In the genomic region with DNA sequence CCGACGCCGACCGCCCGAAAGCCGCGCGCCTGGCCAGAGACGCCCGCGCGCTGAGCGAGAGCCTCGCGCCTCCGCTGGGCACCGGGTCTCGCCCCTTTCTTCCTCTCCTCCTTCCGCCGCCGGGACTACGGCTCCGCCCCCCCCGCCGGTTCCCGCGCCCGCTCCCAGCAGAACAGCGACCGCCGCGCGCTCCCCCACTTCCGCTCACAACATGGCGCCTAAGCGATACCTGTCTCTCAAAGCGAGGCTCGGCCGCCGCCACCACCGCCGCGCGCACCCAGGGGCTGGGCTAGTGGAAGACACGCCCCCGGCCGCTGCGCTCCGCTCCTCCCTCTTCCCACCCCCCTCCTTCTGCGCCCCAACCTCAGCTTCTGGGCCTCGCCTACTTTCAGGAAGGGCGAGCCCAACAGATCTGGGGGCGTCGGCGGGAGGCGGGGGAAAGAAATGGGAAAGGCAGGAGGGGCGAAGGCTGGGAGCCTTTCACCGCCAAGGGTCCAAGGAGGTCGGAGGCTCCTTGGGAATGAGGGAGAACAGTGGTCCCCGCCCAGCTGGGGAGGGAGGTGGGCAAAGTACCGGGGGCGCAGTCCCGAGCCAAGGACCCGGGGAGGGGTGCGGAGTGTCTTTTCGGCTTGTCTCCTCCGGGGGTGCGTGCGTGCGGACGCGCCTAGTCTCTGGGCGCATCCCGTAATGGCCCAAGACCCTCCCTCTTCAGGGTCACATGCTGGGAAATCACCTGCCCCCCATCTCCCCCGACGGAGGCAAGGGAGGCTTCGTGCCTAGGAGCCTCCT, we compare ENCODE assay signal across 1 cellular context.
TF ChIP-seq lines count a peak whose summit lies in the region.

A gene (minus strand): TSS at position 100 of the 789 bp plus-strand sequence. CDS start 277 bp downstream, outside the sequence.

TF ChIP-seq in K562, 482 proteins besides CTCF, POLR2A, EP300 and RAD21 (continued from another document and continues in another):
- TF ChIP-seq, protein P1, sequence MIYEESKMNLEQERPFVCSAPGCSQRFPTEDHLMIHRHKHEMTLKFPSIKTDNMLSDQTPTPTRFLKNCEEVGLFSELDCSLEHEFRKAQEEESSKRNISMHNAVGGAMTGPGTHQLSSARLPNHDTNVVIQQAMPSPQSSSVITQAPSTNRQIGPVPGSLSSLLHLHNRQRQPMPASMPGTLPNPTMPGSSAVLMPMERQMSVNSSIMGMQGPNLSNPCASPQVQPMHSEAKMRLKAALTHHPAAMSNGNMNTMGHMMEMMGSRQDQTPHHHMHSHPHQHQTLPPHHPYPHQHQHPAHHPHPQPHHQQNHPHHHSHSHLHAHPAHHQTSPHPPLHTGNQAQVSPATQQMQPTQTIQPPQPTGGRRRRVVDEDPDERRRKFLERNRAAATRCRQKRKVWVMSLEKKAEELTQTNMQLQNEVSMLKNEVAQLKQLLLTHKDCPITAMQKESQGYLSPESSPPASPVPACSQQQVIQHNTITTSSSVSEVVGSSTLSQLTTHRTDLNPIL (CRISPR knock-in tag; IDR thresholded peaks at IDR 0.05), result no peak
- TF ChIP-seq CHD4 (IDR thresholded peaks at IDR 0.05; ENCODE audit: insufficient read depth, insufficient replicate concordance, low read depth, low read length, poor library complexity, severe bottlenecking) (no peak), CBFB (CRISPR knock-in tag; IDR thresholded peaks at IDR 0.05) (no peak), PCBP1 (IDR thresholded peaks at IDR 0.05; ENCODE audit: low read depth, low read length, poor library complexity, severe bottlenecking) (peak; percentile 82), ZNF23 (CRISPR knock-in tag; IDR thresholded peaks at IDR 0.05) (no peak), CC2D1A (IDR thresholded peaks at IDR 0.05) (no peak), BDP1 (IDR thresholded peaks at IDR 0.05; ENCODE audit: insufficient read depth, insufficient read length) (no peak), TBL1XR1 (IDR thresholded peaks at IDR 0.05; ENCODE audit: low read length in 2 of 2) (no peak), ESRRA (IDR thresholded peaks at IDR 0.05; ENCODE audit: borderline replicate concordance, low read depth) (no peak; the same call in 1 of the 2 replicates), ZNF316 (IDR thresholded peaks at IDR 0.05) (no peak), ZNF644 (tag; IDR thresholded peaks at IDR 0.05; ENCODE audit: low read depth) (no peak), ZNF146 (CRISPR knock-in tag; IDR thresholded peaks at IDR 0.05; ENCODE audit: unreplicated experiment) (no peak), HCFC1 (IDR thresholded peaks at IDR 0.05; ENCODE audit: low read depth, low read length) (peak; percentile 76), CHD1 (IDR thresholded peaks at IDR 0.05; ENCODE audit: low read length) (no peak), ATF1 (CRISPR knock-in tag; IDR thresholded peaks at IDR 0.05) (no peak), ATF1 (tag; IDR thresholded peaks at IDR 0.05) (0 out of 2 replicates have a peak, but pooled peaks have one; percentile 21), HDGF (IDR thresholded peaks at IDR 0.05) (no peak), POLR2G (IDR thresholded peaks at IDR 0.05; ENCODE audit: low read depth, low read length) (peak; percentile 89), RBM22 (IDR thresholded peaks at IDR 0.05; ENCODE audit: low read depth, low read length, poor library complexity, severe bottlenecking) (no peak), E2F3 (CRISPR knock-in tag; IDR thresholded peaks at IDR 0.05) (peak; percentile 73; the same call in 1 of the 2 replicates), TAF9B (IDR thresholded peaks at IDR 0.05; ENCODE audit: partially characterized antibody) (no peak), ZFX (CRISPR knock-in tag; IDR thresholded peaks at IDR 0.05) (peak; percentile 62), CREBBP (IDR thresholded peaks at IDR 0.05; ENCODE audit: low read depth, low read length) (no peak), GABPA (tag; conservative IDR thresholded peaks at IDR 0.05; ENCODE audit: low read depth) (peak; percentile 87), HIVEP1 (CRISPR knock-in tag; IDR thresholded peaks at IDR 0.05) (no peak), ARHGAP35 (IDR thresholded peaks at IDR 0.05; ENCODE audit: partially characterized antibody) (no peak), DACH1 (IDR thresholded peaks at IDR 0.05; ENCODE audit: partially characterized antibody) (no peak), SP1 (CRISPR knock-in tag; IDR thresholded peaks at IDR 0.05) (peak; percentile 56; the same call in 1 of the 2 replicates), PTBP1 (IDR thresholded peaks at IDR 0.05; ENCODE audit: low read depth, low read length) (no peak), PHF21A (IDR thresholded peaks at IDR 0.05; ENCODE audit: borderline replicate concordance, low read depth) (no peak), ETV6 (IDR thresholded peaks at IDR 0.05; ENCODE audit: borderline replicate concordance in 1 of 2, low read depth in 2 of 2, low read length in 1 of 2) (no peak), ETV6 (CRISPR knock-in tag; IDR thresholded peaks at IDR 0.05; ENCODE audit: borderline replicate concordance) (no peak), NFATC3 (IDR thresholded peaks at IDR 0.05) (no peak), NELFE (IDR thresholded peaks at IDR 0.05; ENCODE audit: insufficient read depth, insufficient read length) (no peak), ELF4 (CRISPR knock-in tag; IDR thresholded peaks at IDR 0.05) (no peak), MYBL2 (IDR thresholded peaks at IDR 0.05; ENCODE audit: low read depth) (no peak), MYBL2 (CRISPR knock-in tag; IDR thresholded peaks at IDR 0.05; ENCODE audit: borderline replicate concordance) (no peak), ZNF699 (CRISPR knock-in tag; IDR thresholded peaks at IDR 0.05; ENCODE audit: insufficient replicate concordance) (no peak), NUFIP1 (IDR thresholded peaks at IDR 0.05; ENCODE audit: partially characterized antibody) (no peak), GTF2F1 (IDR thresholded peaks at IDR 0.05; ENCODE audit: low read depth, low read length) (no peak), MAFG (tag; conservative IDR thresholded peaks at IDR 0.05) (no peak), ADNP (tag; IDR thresholded peaks at IDR 0.05) (no peak), MCM7 (IDR thresholded peaks at IDR 0.05) (no peak), ASH1L (IDR thresholded peaks at IDR 0.05; ENCODE audit: borderline replicate concordance, low read depth, partially characterized antibody) (no peak), BRCA1 (IDR thresholded peaks at IDR 0.05) (no peak), BRCA1 (CRISPR knock-in tag; IDR thresholded peaks at IDR 0.05) (no peak), ELF1 (tag; IDR thresholded peaks at IDR 0.05) (peak; percentile 73)
- TF ChIP-seq, protein P2, sequence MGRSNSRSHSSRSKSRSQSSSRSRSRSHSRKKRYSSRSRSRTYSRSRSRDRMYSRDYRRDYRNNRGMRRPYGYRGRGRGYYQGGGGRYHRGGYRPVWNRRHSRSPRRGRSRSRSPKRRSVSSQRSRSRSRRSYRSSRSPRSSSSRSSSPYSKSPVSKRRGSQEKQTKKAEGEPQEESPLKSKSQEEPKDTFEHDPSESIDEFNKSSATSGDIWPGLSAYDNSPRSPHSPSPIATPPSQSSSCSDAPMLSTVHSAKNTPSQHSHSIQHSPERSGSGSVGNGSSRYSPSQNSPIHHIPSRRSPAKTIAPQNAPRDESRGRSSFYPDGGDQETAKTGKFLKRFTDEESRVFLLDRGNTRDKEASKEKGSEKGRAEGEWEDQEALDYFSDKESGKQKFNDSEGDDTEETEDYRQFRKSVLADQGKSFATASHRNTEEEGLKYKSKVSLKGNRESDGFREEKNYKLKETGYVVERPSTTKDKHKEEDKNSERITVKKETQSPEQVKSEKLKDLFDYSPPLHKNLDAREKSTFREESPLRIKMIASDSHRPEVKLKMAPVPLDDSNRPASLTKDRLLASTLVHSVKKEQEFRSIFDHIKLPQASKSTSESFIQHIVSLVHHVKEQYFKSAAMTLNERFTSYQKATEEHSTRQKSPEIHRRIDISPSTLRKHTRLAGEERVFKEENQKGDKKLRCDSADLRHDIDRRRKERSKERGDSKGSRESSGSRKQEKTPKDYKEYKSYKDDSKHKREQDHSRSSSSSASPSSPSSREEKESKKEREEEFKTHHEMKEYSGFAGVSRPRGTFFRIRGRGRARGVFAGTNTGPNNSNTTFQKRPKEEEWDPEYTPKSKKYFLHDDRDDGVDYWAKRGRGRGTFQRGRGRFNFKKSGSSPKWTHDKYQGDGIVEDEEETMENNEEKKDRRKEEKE (IDR thresholded peaks at IDR 0.05; ENCODE audit: borderline replicate concordance in 1 of 2, control insufficient read depth in 1 of 2, low read depth in 2 of 2, low read length in 1 of 2), result no peak
- TF ChIP-seq, protein P3, sequence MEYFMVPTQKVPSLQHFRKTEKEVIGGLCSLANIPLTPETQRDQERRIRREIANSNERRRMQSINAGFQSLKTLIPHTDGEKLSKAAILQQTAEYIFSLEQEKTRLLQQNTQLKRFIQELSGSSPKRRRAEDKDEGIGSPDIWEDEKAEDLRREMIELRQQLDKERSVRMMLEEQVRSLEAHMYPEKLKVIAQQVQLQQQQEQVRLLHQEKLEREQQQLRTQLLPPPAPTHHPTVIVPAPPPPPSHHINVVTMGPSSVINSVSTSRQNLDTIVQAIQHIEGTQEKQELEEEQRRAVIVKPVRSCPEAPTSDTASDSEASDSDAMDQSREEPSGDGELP (CRISPR knock-in tag; IDR thresholded peaks at IDR 0.05; ENCODE audit: borderline replicate concordance), result no peak; the same call in 1 of the 2 replicates
- TF ChIP-seq, protein P4, sequence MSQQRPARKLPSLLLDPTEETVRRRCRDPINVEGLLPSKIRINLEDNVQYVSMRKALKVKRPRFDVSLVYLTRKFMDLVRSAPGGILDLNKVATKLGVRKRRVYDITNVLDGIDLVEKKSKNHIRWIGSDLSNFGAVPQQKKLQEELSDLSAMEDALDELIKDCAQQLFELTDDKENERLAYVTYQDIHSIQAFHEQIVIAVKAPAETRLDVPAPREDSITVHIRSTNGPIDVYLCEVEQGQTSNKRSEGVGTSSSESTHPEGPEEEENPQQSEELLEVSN (IDR thresholded peaks at IDR 0.05; ENCODE audit: borderline replicate concordance in 1 of 2, extremely low read depth in 1 of 2, insufficient read depth in 1 of 2, insufficient read length in 1 of 2, low read depth in 1 of 2, low read length in 1 of 2, poor library complexity in 1 of 2, severe bottlenecking in 1 of 2), result peak; percentile 37 to 60
- TF ChIP-seq, protein P5, sequence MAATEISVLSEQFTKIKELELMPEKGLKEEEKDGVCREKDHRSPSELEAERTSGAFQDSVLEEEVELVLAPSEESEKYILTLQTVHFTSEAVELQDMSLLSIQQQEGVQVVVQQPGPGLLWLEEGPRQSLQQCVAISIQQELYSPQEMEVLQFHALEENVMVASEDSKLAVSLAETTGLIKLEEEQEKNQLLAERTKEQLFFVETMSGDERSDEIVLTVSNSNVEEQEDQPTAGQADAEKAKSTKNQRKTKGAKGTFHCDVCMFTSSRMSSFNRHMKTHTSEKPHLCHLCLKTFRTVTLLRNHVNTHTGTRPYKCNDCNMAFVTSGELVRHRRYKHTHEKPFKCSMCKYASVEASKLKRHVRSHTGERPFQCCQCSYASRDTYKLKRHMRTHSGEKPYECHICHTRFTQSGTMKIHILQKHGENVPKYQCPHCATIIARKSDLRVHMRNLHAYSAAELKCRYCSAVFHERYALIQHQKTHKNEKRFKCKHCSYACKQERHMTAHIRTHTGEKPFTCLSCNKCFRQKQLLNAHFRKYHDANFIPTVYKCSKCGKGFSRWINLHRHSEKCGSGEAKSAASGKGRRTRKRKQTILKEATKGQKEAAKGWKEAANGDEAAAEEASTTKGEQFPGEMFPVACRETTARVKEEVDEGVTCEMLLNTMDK (IDR thresholded peaks at IDR 0.05; ENCODE audit: borderline replicate concordance, insufficient read depth, low read depth, low read length, poor library complexity, severe bottlenecking), result no peak
- TF ChIP-seq, protein P6, sequence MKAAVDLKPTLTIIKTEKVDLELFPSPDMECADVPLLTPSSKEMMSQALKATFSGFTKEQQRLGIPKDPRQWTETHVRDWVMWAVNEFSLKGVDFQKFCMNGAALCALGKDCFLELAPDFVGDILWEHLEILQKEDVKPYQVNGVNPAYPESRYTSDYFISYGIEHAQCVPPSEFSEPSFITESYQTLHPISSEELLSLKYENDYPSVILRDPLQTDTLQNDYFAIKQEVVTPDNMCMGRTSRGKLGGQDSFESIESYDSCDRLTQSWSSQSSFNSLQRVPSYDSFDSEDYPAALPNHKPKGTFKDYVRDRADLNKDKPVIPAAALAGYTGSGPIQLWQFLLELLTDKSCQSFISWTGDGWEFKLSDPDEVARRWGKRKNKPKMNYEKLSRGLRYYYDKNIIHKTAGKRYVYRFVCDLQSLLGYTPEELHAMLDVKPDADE (conservative IDR thresholded peaks at IDR 0.05; ENCODE audit: control insufficient read depth, low read depth, low read length), result peak; percentile 58; the same call in 1 of the 2 replicates
- TF ChIP-seq, protein P7, sequence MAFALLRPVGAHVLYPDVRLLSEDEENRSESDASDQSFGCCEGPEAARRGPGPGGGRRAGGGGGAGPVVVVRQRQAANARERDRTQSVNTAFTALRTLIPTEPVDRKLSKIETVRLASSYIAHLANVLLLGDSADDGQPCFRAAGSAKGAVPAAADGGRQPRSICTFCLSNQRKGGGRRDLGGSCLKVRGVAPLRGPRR (CRISPR knock-in tag; IDR thresholded peaks at IDR 0.05), result no peak
- TF ChIP-seq, protein P8, sequence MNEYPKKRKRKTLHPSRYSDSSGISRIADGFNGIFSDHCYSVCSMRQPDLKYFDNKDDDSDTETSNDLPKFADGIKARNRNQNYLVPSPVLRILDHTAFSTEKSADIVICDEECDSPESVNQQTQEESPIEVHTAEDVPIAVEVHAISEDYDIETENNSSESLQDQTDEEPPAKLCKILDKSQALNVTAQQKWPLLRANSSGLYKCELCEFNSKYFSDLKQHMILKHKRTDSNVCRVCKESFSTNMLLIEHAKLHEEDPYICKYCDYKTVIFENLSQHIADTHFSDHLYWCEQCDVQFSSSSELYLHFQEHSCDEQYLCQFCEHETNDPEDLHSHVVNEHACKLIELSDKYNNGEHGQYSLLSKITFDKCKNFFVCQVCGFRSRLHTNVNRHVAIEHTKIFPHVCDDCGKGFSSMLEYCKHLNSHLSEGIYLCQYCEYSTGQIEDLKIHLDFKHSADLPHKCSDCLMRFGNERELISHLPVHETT (CRISPR knock-in tag; conservative IDR thresholded peaks at IDR 0.05 in 1 of 2, IDR thresholded peaks at IDR 0.05 in 1 of 2), result peak in 1 of 2 experiments; percentile 96; a peak in 2 of 4 replicates
- TF ChIP-seq, protein P9, sequence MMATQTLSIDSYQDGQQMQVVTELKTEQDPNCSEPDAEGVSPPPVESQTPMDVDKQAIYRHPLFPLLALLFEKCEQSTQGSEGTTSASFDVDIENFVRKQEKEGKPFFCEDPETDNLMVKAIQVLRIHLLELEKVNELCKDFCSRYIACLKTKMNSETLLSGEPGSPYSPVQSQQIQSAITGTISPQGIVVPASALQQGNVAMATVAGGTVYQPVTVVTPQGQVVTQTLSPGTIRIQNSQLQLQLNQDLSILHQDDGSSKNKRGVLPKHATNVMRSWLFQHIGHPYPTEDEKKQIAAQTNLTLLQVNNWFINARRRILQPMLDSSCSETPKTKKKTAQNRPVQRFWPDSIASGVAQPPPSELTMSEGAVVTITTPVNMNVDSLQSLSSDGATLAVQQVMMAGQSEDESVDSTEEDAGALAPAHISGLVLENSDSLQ (IDR thresholded peaks at IDR 0.05), result peak; percentile 89
